17 cellular contexts compared by ENCODE assay signal in genomic region chr3:132783152-132783551, GRCh38.
DNase-seq lines count a peak whose midpoint lies in the region; ATAC-seq lines count a peak whose summit lies in the region.
"Had no signal": no experiment of that assay in that cellular context is flagged by ENCODE, and none has a peak within 500 bp of the region (broad histone marks: within the 10 kb centered on the region; RNA-seq: fewer than 3 reads in every experiment).

No MANE protein-coding gene starts in this region.

- ATAC-seq in HG03565 (IDR thresholded peaks at IDR 0.05; ENCODE audit: unreplicated experiment): no peak
- ATAC-seq: A549; activated T-helper 17 cell treated with anti-CD3 and anti-CD28 coated beads, Interleukin-2, amount 50 U/mL, for 72 hours; heart right ventricle had no signal

- H3K27me3 ChIP-seq in HUES6 (ENCODE audit: control insufficient read depth, insufficient read depth, low read length) (no peaks in the 10 kb centered on the region), adipocyte (replicated peaks; ENCODE audit: control insufficient read depth, insufficient read depth, low read length) (no peaks in the 10 kb centered on the region), trophoblast cell (ENCODE audit: insufficient read depth, low read length) (no peaks in the 10 kb centered on the region)
- H3K27me3 ChIP-seq: heart right ventricle, tibial artery had no signal

- H3K4me1 ChIP-seq in HUES6 (ENCODE audit: control insufficient read depth, insufficient read depth, low read length): peaks cover 12% of the 10 kb centered on the region
- H3K4me1 ChIP-seq in adipocyte (ENCODE audit: control insufficient read depth, insufficient read depth, low read length): peaks cover 24% of the 10 kb centered on the region
- H3K4me1 ChIP-seq in trophoblast cell (ENCODE audit: control insufficient read depth in 1 of 2, insufficient read depth in 2 of 2, low read length in 2 of 2): no peaks in the 10 kb centered on the region
- H3K4me1 ChIP-seq: A549 had no signal

- H3K4me2 ChIP-seq in trophoblast cell (ENCODE audit: low read length): no peak overlapping the region
- H3K4me2 ChIP-seq: A549 had no signal

- H3K23ac ChIP-seq in trophoblast cell (ENCODE audit: low read length): no peak overlapping the region

- H3K14ac ChIP-seq in trophoblast cell (ENCODE audit: low read length): no peak overlapping the region

- no peak overlapping the region for H2BK120ac ChIP-seq in trophoblast cell (ENCODE audit: insufficient read depth, low read length, poor library complexity)

- no peak overlapping the region for H4K8ac ChIP-seq in trophoblast cell (ENCODE audit: low read depth, low read length)

- H3K36me3 ChIP-seq in HUES6 (ENCODE audit: control insufficient read depth, insufficient read depth, low read length) (no peaks in the 10 kb centered on the region), adipocyte (ENCODE audit: control insufficient read depth, insufficient read depth, low read length, severe bottlenecking) (no peaks in the 10 kb centered on the region), trophoblast cell (ENCODE audit: control insufficient read depth in 1 of 2, insufficient read depth in 2 of 2, low read length in 2 of 2) (no peaks in the 10 kb centered on the region)
- H3K36me3 ChIP-seq: heart right ventricle, tibial artery had no signal

- H3K27ac ChIP-seq in HUES6 (ENCODE audit: low read depth, low read length): no peak overlapping the region
- no peak overlapping the region for H3K27ac ChIP-seq in trophoblast cell (ENCODE audit: low read depth, low read length)
- H3K27ac ChIP-seq: A549, heart right ventricle, HL-60, tibial artery had no signal

- H4K12ac ChIP-seq in trophoblast cell (ENCODE audit: low read depth, low read length): no peak overlapping the region

- H2AFZ ChIP-seq in trophoblast cell (ENCODE audit: insufficient read depth, low read length, poor library complexity): no peak overlapping the region

- DNase-seq in A172 (ENCODE audit: low spot score): peak; percentile 54
- DNase-seq in adipocyte (ENCODE audit: low read depth): peak; percentile 27
- peak; percentile 39 for DNase-seq in iPS-NIHi11 (ENCODE audit: low spot score)
- no peak for DNase-seq in NCI-H2029 treated with DMSO at 0.1 percent for 48 hours (lab: John Stamatoyannopoulos, UW)
- DNase-seq in trophoblast cell: no peak
- DNase-seq in DMS153 treated with DMSO at 0.1 percent for 48 hours (lab: John Stamatoyannopoulos, UW; ENCODE audit: unreplicated experiment): no peak
- DNase-seq: amniotic stem cell; CD8-positive, alpha-beta memory T cell; cortex of kidney; heart right ventricle; NCI-H1930; tibial artery had no signal

- H2BK12ac ChIP-seq in trophoblast cell (ENCODE audit: low read length): no peak overlapping the region

- H3K79me2 ChIP-seq in trophoblast cell (ENCODE audit: control insufficient read depth, insufficient read depth, low read length, poor library complexity): no peaks in the 10 kb centered on the region

- H3K79me1 ChIP-seq in trophoblast cell (ENCODE audit: low read length): no peaks in the 10 kb centered on the region

- H2AK5ac ChIP-seq in trophoblast cell (ENCODE audit: low read length): no peak overlapping the region

- no peak overlapping the region for H4K91ac ChIP-seq in trophoblast cell (ENCODE audit: low read depth, low read length)

- H3K9me3 ChIP-seq in HUES6 (ENCODE audit: control insufficient read depth, insufficient read depth, low read depth, low read length) (no peaks in the 10 kb centered on the region), adipocyte (ENCODE audit: control insufficient read depth, low read length) (no peaks in the 10 kb centered on the region), trophoblast cell (ENCODE audit: insufficient read depth, low read depth, low read length) (no peaks in the 10 kb centered on the region)
- H3K9me3 ChIP-seq: A549, heart right ventricle, tibial artery had no signal

- H3K4me3 ChIP-seq in HUES6 (ENCODE audit: low read depth, low read length) (no peak overlapping the region), adipocyte (ENCODE audit: low read length) (no peak overlapping the region), trophoblast cell (ENCODE audit: low read depth, low read length) (no peak overlapping the region)
- H3K4me3 ChIP-seq: A549, heart right ventricle, tibial artery had no signal

- H3K18ac ChIP-seq in trophoblast cell (ENCODE audit: low read length): no peak overlapping the region

- H3K9ac ChIP-seq in HUES6 (ENCODE audit: low read length) (peak overlapping the region; percentile 2), adipocyte (ENCODE audit: low read length) (no peak overlapping the region), trophoblast cell (ENCODE audit: low read length) (no peak overlapping the region)

- no peak overlapping the region for H3K4ac ChIP-seq in trophoblast cell (ENCODE audit: low read depth, low read length)

- no peak overlapping the region for H2BK5ac ChIP-seq in trophoblast cell (ENCODE audit: low read depth, low read length, poor library complexity)

Comparison
In these comparisons a context has a peak if more than half of its experiments do, and no peak if none do; other contexts are left out.
1. DNase-seq: peak in A172 (single experiment), adipocyte (single experiment) and iPS-NIHi11 (single experiment); none in NCI-H2029 treated with DMSO at 0.1 percent for 48 hours (single experiment), trophoblast cell (0 of 2) and DMS153 treated with DMSO at 0.1 percent for 48 hours (single experiment).